In the genomic region with DNA sequence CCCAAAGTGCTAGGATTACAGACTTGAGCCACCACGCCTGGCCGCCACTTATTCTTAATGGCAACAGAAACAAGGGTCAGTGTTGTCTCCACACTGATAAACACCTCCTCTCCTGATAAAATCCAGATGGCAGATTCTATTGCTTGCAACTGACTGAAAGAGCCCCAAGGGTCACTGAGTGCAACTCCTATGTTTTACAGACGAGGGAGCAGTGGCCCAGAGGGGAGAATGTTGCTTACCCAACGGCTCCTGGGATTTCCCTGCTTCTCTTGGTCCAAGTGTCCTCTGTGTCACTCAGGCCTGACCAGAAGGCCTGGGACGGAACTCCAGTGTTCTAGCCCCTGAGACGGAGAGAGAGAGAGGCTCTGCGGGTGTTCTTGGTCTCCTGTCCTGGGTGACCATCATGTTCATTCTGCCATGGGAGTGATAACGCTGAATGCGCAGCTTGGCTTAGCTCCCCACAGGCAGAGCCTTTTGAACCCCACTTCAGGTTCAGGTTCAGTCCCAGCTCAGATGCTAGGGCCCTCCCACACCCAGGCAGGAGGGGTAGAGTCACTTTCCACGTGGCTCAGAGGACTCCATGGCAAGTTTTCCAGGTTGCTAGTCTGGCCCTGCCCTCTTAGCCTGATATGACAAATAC, we compare ENCODE assay signal across 1 cellular context.
TF ChIP-seq lines count a peak whose summit lies in the region.

No MANE protein-coding gene starts in this region.

TF ChIP-seq in GM23338, 12 proteins besides CTCF, POLR2A, EP300 and RAD21 (continued from another document):
- TF ChIP-seq, protein P1, sequence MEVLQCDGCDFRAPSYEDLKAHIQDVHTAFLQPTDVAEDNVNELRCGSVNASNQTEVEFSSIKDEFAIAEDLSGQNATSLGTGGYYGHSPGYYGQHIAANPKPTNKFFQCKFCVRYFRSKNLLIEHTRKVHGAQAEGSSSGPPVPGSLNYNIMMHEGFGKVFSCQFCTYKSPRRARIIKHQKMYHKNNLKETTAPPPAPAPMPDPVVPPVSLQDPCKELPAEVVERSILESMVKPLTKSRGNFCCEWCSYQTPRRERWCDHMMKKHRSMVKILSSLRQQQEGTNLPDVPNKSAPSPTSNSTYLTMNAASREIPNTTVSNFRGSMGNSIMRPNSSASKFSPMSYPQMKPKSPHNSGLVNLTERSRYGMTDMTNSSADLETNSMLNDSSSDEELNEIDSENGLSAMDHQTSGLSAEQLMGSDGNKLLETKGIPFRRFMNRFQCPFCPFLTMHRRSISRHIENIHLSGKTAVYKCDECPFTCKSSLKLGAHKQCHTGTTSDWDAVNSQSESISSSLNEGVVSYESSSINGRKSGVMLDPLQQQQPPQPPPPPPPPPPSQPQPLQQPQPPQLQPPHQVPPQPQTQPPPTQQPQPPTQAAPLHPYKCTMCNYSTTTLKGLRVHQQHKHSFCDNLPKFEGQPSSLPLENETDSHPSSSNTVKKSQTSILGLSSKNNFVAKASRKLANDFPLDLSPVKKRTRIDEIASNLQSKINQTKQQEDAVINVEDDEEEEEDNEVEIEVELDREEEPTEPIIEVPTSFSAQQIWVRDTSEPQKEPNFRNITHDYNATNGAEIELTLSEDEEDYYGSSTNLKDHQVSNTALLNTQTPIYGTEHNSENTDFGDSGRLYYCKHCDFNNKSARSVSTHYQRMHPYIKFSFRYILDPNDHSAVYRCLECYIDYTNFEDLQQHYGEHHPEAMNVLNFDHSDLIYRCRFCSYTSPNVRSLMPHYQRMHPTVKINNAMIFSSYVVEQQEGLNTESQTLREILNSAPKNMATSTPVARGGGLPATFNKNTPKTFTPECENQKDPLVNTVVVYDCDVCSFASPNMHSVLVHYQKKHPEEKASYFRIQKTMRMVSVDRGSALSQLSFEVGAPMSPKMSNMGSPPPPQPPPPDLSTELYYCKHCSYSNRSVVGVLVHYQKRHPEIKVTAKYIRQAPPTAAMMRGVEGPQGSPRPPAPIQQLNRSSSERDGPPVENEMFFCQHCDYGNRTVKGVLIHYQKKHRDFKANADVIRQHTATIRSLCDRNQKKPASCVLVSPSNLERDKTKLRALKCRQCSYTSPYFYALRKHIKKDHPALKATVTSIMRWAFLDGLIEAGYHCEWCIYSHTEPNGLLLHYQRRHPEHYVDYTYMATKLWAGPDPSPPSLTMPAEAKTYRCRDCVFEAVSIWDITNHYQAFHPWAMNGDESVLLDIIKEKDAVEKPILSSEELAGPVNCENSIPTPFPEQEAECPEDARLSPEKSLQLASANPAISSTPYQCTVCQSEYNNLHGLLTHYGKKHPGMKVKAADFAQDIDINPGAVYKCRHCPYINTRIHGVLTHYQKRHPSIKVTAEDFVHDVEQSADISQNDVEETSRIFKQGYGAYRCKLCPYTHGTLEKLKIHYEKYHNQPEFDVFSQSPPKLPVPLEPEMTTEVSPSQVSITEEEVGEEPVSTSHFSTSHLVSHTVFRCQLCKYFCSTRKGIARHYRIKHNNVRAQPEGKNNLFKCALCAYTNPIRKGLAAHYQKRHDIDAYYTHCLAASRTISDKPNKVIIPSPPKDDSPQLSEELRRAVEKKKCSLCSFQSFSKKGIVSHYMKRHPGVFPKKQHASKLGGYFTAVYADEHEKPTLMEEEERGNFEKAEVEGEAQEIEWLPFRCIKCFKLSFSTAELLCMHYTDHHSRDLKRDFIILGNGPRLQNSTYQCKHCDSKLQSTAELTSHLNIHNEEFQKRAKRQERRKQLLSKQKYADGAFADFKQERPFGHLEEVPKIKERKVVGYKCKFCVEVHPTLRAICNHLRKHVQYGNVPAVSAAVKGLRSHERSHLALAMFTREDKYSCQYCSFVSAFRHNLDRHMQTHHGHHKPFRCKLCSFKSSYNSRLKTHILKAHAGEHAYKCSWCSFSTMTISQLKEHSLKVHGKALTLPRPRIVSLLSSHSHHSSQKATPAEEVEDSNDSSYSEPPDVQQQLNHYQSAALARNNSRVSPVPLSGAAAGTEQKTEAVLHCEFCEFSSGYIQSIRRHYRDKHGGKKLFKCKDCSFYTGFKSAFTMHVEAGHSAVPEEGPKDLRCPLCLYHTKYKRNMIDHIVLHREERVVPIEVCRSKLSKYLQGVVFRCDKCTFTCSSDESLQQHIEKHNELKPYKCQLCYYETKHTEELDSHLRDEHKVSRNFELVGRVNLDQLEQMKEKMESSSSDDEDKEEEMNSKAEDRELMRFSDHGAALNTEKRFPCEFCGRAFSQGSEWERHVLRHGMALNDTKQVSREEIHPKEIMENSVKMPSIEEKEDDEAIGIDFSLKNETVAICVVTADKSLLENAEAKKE (CRISPR knock-in tag; IDR thresholded peaks at IDR 0.05), result no peak
- TF ChIP-seq REST (IDR thresholded peaks at IDR 0.05; ENCODE audit: unreplicated experiment), result no peak
